8 cellular contexts compared by ENCODE assay signal in the genomic region with DNA sequence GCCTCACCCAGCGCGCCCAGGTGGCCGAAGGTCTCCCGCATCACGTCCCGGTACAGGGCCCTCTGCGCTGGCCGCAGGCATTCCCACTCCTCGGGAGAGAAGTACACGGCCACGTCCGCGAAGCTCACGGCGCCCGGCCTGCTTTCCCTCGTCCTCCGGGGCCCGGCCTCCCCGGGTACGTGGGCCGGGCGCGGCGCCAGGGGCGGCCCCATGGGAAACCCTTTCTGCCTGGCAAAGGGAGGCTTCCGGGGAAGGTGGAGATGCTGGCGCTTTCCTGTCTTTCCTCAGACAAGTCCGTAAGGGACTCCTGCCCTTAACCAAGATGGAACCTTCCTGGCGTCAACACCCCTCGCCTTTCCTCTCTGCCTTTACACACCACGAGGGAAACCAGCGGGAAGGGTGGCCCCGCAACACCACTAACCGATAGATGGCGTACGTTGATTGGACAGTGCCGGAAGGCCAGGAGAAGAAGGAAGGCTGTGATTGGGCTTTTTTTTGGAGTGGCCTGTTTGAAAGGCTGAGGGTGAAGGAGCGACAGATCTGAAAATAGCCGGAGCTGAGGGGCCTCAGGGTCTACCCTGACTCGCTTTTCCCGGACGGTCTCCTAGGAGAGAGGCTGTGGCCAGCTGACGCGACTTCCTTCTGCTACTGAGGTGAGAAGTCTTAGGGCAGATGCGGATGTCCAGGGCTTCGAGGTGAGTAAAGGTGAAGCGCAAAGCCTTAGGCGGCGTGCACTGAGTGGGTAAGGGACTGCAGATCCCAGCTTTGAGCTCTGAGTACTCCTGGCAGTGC. TPM values are rescaled to one million over a fixed set of nuclear protein-coding genes. Genes with fewer than 3 reads are reported as not detected.
DNase-seq lines count a peak whose midpoint lies in the region; ATAC-seq and TF ChIP-seq lines count a peak whose summit lies in the region.

A gene (minus strand): TSS at position 298 of the 792 bp plus-strand sequence. CDS start 86 bp downstream, at position 212.

- in situ Hi-C loops in astrocyte of the spinal cord (cut with HindIII; ENCODE audit: low sequenced_read_pairs) (no loop called here), HAP-1 (cut with MboI; ENCODE audit: low sequenced_read_pairs) (no loop called here)

- no peaks in the 10 kb centered on the region for H3K9me3 ChIP-seq in HAP-1

- TF ChIP-seq CTCF in GM12875 (IDR thresholded peaks at IDR 0.05; ENCODE audit: borderline replicate concordance, insufficient read depth, low read depth, low read length) (no peak), astrocyte of the spinal cord (IDR thresholded peaks at IDR 0.05; ENCODE audit: low read depth, low read length) (no peak)

- no peaks in the 10 kb centered on the region for H3K4me1 ChIP-seq in HAP-1

- no peaks in the 10 kb centered on the region for H3K27me3 ChIP-seq in HAP-1 (ENCODE audit: low read depth)

- H3K4me3 ChIP-seq in GM12875 (ENCODE audit: low read depth, low read length) (peak within 1 kb of the TSS; percentile 86), astrocyte of the spinal cord (ENCODE audit: low read depth, low read length) (peak within 1 kb of the TSS; percentile 68), HAP-1 (no peak within 1 kb of the TSS)

- peak; percentile 86 for ATAC-seq in HG02840 (IDR thresholded peaks at IDR 0.05; ENCODE audit: low FRiP score, unreplicated experiment)

- DNase-seq in NCI-H187 (lab: John Stamatoyannopoulos, UW) (peak; percentile 83 to 87), T-helper 9 cell (peak; percentile 85), astrocyte of the spinal cord (ENCODE audit: low read depth, low spot score) (peak; percentile 99), hippocampal formation (lab: John Stamatoyannopoulos, UW) (peak; percentile 93 to 99), renal cortical epithelial cell (ENCODE audit: low read depth) (peak; percentile 98), HAP-1 (ENCODE audit: low spot score in 2 of 2) (no peak)

- H3K36me3 ChIP-seq in HAP-1 (replicated peaks): no peaks in the 10 kb centered on the region

RNA-seq across cellular contexts. Expression of the gene that starts here (rescaled TPM):
- total RNA-seq in renal cortical epithelial cell: 3.5 and 9.1 TPM in 2 replicates

Comparison
In these comparisons a context has a peak if more than half of its experiments do, and no peak if none do; other contexts are left out.
1. DNase-seq: peak in NCI-H187 (2 of 2), T-helper 9 cell (single experiment), astrocyte of the spinal cord (single experiment), hippocampal formation (2 of 2) and renal cortical epithelial cell (single experiment); none in HAP-1 (0 of 2).